Comparison of ENCODE assay signal across 10 cellular contexts in genomic region chr1:230112131-230112701, GRCh38. TPM values are rescaled to one million over a fixed set of nuclear protein-coding genes. Genes with fewer than 3 reads are reported as not detected.
A peak's percentile ranks its signal among the peaks of the same experiment; 100 is the strongest.
DNase-seq lines count a peak whose midpoint lies in the region; ATAC-seq, FAIRE-seq and TF ChIP-seq lines count a peak whose summit lies in the region.
"Had no signal": no experiment of that assay in that cellular context is flagged by ENCODE, and none has a peak within 500 bp of the region (broad histone marks: within the 10 kb centered on the region; RNA-seq: fewer than 3 reads in every experiment).

No MANE protein-coding gene starts in this region.

- no peak overlapping the region for H3K4me3 Mint-ChIP-seq in stimulated activated naive CD8-positive, alpha-beta T cell treated with anti-CD3 and anti-CD28 coated beads, Interleukin-15, Interleukin-2, amounts not matched to agents 100 ng/mL and 50 ng/mL, for 24 hours
- no peak overlapping the region for H3K4me3 Mint-ChIP-seq in activated naive CD8-positive, alpha-beta T cell treated with anti-CD3 and anti-CD28 coated beads, Interleukin-2, amount 10 ng/mL, durations not matched to agents 7 days and 5 days
- H3K4me3 Mint-ChIP-seq: activated T-helper 17 cell treated with anti-CD3 and anti-CD28 coated beads, Interleukin-2, amount 50 U/mL, for 72 hours had no signal

- H3K36me3 Mint-ChIP-seq in stimulated activated naive CD8-positive, alpha-beta T cell treated with anti-CD3 and anti-CD28 coated beads, Interleukin-15, Interleukin-2, amounts not matched to agents 100 ng/mL and 50 ng/mL, for 24 hours (ENCODE audit: low read depth) = peaks cover 47% of the 10 kb centered on the region
- H3K36me3 Mint-ChIP-seq in activated naive CD8-positive, alpha-beta T cell treated with anti-CD3 and anti-CD28 coated beads, Interleukin-2, amount 10 ng/mL, durations not matched to agents 7 days and 5 days = peaks cover 16% of the 10 kb centered on the region

- peak overlapping the region in 1 of 2 experiments; percentile 74 for H3K4ac ChIP-seq in mesenchymal stem cell (ENCODE audit: low read depth in 1 of 2, low read length in 2 of 2)

- TF ChIP-seq CTCF in breast epithelium (IDR thresholded peaks at IDR 0.05) (no peak), body of pancreas (IDR thresholded peaks at IDR 0.05) (no peak)

- H3K9me3 ChIP-seq in mesenchymal stem cell (ENCODE audit: control insufficient read depth, low read length) = no peaks in the 10 kb centered on the region
- H3K9me3 ChIP-seq in breast epithelium = no peaks in the 10 kb centered on the region
- H3K9me3 ChIP-seq in body of pancreas = no peaks in the 10 kb centered on the region

- TF ChIP-seq POLR2A in breast epithelium (IDR thresholded peaks at IDR 0.05) (no peak), body of pancreas (IDR thresholded peaks at IDR 0.05) (no peak)

- H3K4me1 Mint-ChIP-seq in stimulated activated naive CD8-positive, alpha-beta T cell treated with anti-CD3 and anti-CD28 coated beads, Interleukin-15, Interleukin-2, amounts not matched to agents 100 ng/mL and 50 ng/mL, for 24 hours (ENCODE audit: low read depth) = peaks cover 77% of the 10 kb centered on the region
- peaks cover 48% of the 10 kb centered on the region for H3K4me1 Mint-ChIP-seq in activated naive CD8-positive, alpha-beta T cell treated with anti-CD3 and anti-CD28 coated beads, Interleukin-2, amount 10 ng/mL, durations not matched to agents 7 days and 5 days

- H2AK5ac ChIP-seq in mesenchymal stem cell (ENCODE audit: low read length, severe bottlenecking) = no peak overlapping the region

- no peak overlapping the region for H3K4me2 ChIP-seq in mesenchymal stem cell (ENCODE audit: low read length, poor library complexity, severe bottlenecking)

- H4K8ac ChIP-seq in mesenchymal stem cell (ENCODE audit: low read length) = no peak overlapping the region

- H3K14ac ChIP-seq in mesenchymal stem cell (ENCODE audit: low read length in 2 of 2) = no peak overlapping the region

- H4K91ac ChIP-seq in mesenchymal stem cell (ENCODE audit: low read length) = peak overlapping the region; percentile 30

- H3K4me1 ChIP-seq in mesenchymal stem cell (ENCODE audit: control insufficient read depth, insufficient read depth, low read depth, low read length) = peaks cover 41% of the 10 kb centered on the region
- no peaks in the 10 kb centered on the region for H3K4me1 ChIP-seq in breast epithelium
- H3K4me1 ChIP-seq in body of pancreas = peaks cover 59% of the 10 kb centered on the region

- no peak overlapping the region for H2AFZ ChIP-seq in mesenchymal stem cell (ENCODE audit: low read depth, low read length)

- H3K23ac ChIP-seq in mesenchymal stem cell (ENCODE audit: low read length in 2 of 2) = no peak overlapping the region

- no peaks in the 10 kb centered on the region for H3K27me3 Mint-ChIP-seq in stimulated activated naive CD8-positive, alpha-beta T cell treated with anti-CD3 and anti-CD28 coated beads, Interleukin-15, Interleukin-2, amounts not matched to agents 100 ng/mL and 50 ng/mL, for 24 hours
- H3K27me3 Mint-ChIP-seq in activated naive CD8-positive, alpha-beta T cell treated with anti-CD3 and anti-CD28 coated beads, Interleukin-2, amount 10 ng/mL, durations not matched to agents 7 days and 5 days = no peaks in the 10 kb centered on the region
- H3K27me3 Mint-ChIP-seq: activated T-helper 17 cell treated with anti-CD3 and anti-CD28 coated beads, Interleukin-2, amount 50 U/mL, for 72 hours had no signal

- H3K9me3 Mint-ChIP-seq in stimulated activated naive CD8-positive, alpha-beta T cell treated with anti-CD3 and anti-CD28 coated beads, Interleukin-15, Interleukin-2, amounts not matched to agents 100 ng/mL and 50 ng/mL, for 24 hours = no peaks in the 10 kb centered on the region
- no peaks in the 10 kb centered on the region for H3K9me3 Mint-ChIP-seq in activated naive CD8-positive, alpha-beta T cell treated with anti-CD3 and anti-CD28 coated beads, Interleukin-2, amount 10 ng/mL, durations not matched to agents 7 days and 5 days
- H3K9me3 Mint-ChIP-seq: activated T-helper 17 cell treated with anti-CD3 and anti-CD28 coated beads, Interleukin-2, amount 50 U/mL, for 72 hours had no signal

- DNase-seq in stimulated activated naive CD8-positive, alpha-beta T cell treated with anti-CD3 and anti-CD28 coated beads, Interleukin-15, Interleukin-2, amounts not matched to agents 100 U/mL and 50 U/mL, for 24 hours = no peak
- no peak for DNase-seq in activated naive CD8-positive, alpha-beta T cell treated with anti-CD3 and anti-CD28 coated beads, Interleukin-2, amount 10 ng/mL, durations not matched to agents 7 days and 5 days
- DNase-seq in mesenchymal stem cell (peak; percentile 41), HTR-8/SVneo (ENCODE audit: insufficient read length, low spot score) (no peak), breast epithelium (ENCODE audit: low spot score in 2 of 2) (no peak), body of pancreas (no peak)
- no peak for DNase-seq in stimulated activated CD4-positive, alpha-beta T cell treated with anti-CD3 and anti-CD28 coated beads, Interleukin-15, amount 100 ng/mL, for 24 hours
- DNase-seq: NCI-H1930 had no signal

- no peak overlapping the region for H3K9ac ChIP-seq in mesenchymal stem cell (ENCODE audit: low read length)

- no peak for FAIRE-seq in HTR-8/SVneo (lab: Jason Lieb, UNC)

- POLR2A ChIA-PET in activated naive CD8-positive, alpha-beta T cell treated with anti-CD3 and anti-CD28 coated beads, Interleukin-2, amount 10 ng/mL, durations not matched to agents 7 days and 5 days (lab: Charles Lee) = no interaction called here

- intact Hi-C loops in breast epithelium (cut with DNase I; ENCODE audit: low total_unique reads) = no loop called here
- intact Hi-C loops in body of pancreas (cut with DNase I) = no loop called here

- H3K27ac ChIP-seq in mesenchymal stem cell (ENCODE audit: low read length, poor library complexity, severe bottlenecking) (no peak overlapping the region), breast epithelium (no peak overlapping the region), body of pancreas (peak overlapping the region in 2 of 4 donors; percentile 45 to 52)

- H3K27ac Mint-ChIP-seq in stimulated activated naive CD8-positive, alpha-beta T cell treated with anti-CD3 and anti-CD28 coated beads, Interleukin-15, Interleukin-2, amounts not matched to agents 100 ng/mL and 50 ng/mL, for 24 hours = peak overlapping the region; percentile 59
- H3K27ac Mint-ChIP-seq in activated naive CD8-positive, alpha-beta T cell treated with anti-CD3 and anti-CD28 coated beads, Interleukin-2, amount 10 ng/mL, durations not matched to agents 7 days and 5 days = peak overlapping the region; percentile 25
- H3K27ac Mint-ChIP-seq: activated T-helper 17 cell treated with anti-CD3 and anti-CD28 coated beads, Interleukin-2, amount 50 U/mL, for 72 hours had no signal

- peak overlapping the region; percentile 56 to 80 for H3K18ac ChIP-seq in mesenchymal stem cell (ENCODE audit: low read depth in 1 of 2, low read length in 2 of 2)

- H3K36me3 ChIP-seq in mesenchymal stem cell (ENCODE audit: control insufficient read depth in 1 of 2, insufficient read depth in 2 of 2, low read depth in 1 of 2, low read length in 2 of 2) (peaks cover 0 to 5% of the 10 kb centered on the region in 2 experiments), breast epithelium (no peaks in the 10 kb centered on the region), body of pancreas (replicated peaks in 1 of 2; ENCODE audit: insufficient read depth in 1 of 2, low read depth in 2 of 2) (no peaks in the 10 kb centered on the region)

- peaks cover 30% of the 10 kb centered on the region for H3K79me1 ChIP-seq in mesenchymal stem cell (replicated peaks; ENCODE audit: low read length, poor library complexity, severe bottlenecking)

- no peak for ATAC-seq in stimulated activated naive CD8-positive, alpha-beta T cell treated with anti-CD3 and anti-CD28 coated beads, Interleukin-15, Interleukin-2, amounts not matched to agents 100 U/mL and 50 U/mL, for 24 hours
- ATAC-seq in activated naive CD8-positive, alpha-beta T cell treated with anti-CD3 and anti-CD28 coated beads, Interleukin-2, amount 10 ng/mL, durations not matched to agents 7 days and 5 days (ENCODE audit: low read depth) = no peak
- ATAC-seq in body of pancreas = no peak
- ATAC-seq: activated T-helper 17 cell treated with anti-CD3 and anti-CD28 coated beads, Interleukin-2, amount 50 U/mL, for 72 hours had no signal

- H3K27me3 ChIP-seq in mesenchymal stem cell (ENCODE audit: control insufficient read depth in 1 of 2, insufficient read depth in 1 of 2, low read length in 2 of 2) (no peaks in the 10 kb centered on the region), breast epithelium (no peaks in the 10 kb centered on the region), body of pancreas (no peaks in the 10 kb centered on the region)

- no peak overlapping the region for H2BK15ac ChIP-seq in mesenchymal stem cell (ENCODE audit: low read depth, poor library complexity, severe bottlenecking)

- no peak overlapping the region for H2BK120ac ChIP-seq in mesenchymal stem cell (ENCODE audit: low read depth, low read length)

- H3K4me3 ChIP-seq in mesenchymal stem cell (ENCODE audit: insufficient read depth in 1 of 2, low read depth in 1 of 2, low read length in 2 of 2) (no peak overlapping the region), breast epithelium (no peak overlapping the region), body of pancreas (no peak overlapping the region)

- 56% methylated on average over 7 of the region's 7 CpGs for WGBS in mesenchymal stem cell
- 42 to 80% methylated on average over 4 to 7 of the region's 7 CpGs for WGBS in body of pancreas, 2 donors

- no peak overlapping the region for H2BK5ac ChIP-seq in mesenchymal stem cell (ENCODE audit: low read depth, low read length, poor library complexity, severe bottlenecking)

- H2BK12ac ChIP-seq in mesenchymal stem cell (ENCODE audit: low read length in 2 of 2) = peak overlapping the region in 1 of 2 experiments; percentile 68

RNA-seq across cellular contexts. Expression of gene GALNT2, which starts 45.2 kb away (rescaled TPM):
- 10 to 100 TPM; 25.3 to 29.0 TPM for total RNA-seq in activated naive CD8-positive, alpha-beta T cell treated with anti-CD3 and anti-CD28 coated beads, Interleukin-2, amount 10 ng/mL, durations not matched to agents 7 days and 5 days
- 128 TPM for polyA plus RNA-seq in mesenchymal stem cell (2013, experiment 1 of 2)
- 130 TPM for polyA plus RNA-seq in mesenchymal stem cell (2013, experiment 2 of 2)
- total RNA-seq in breast epithelium (10 to 100 TPM; 27.4 to 53.0 (median 42.6) TPM), body of pancreas (10 to 100 TPM; 45.9 to 68.6 TPM)
